ENCODE assay signal across 28 cellular contexts in genomic region chr13:108060111-108060510, GRCh38.
"Had no signal": no experiment of that assay in that cellular context is flagged by ENCODE, and none has a peak within 500 bp of the region (broad histone marks: within the 10 kb centered on the region; RNA-seq: fewer than 3 reads in every experiment).

No MANE protein-coding gene starts in this region.

- DNase-seq: activated CD4-positive, alpha-beta T cell treated with anti-CD3 and anti-CD28 coated beads for 4 hours; activated CD4-positive, alpha-beta T cell treated with anti-CD3 and anti-CD28 coated beads, Interleukin-2, amount 50 U/mL, for 4 hours; activated effector memory CD4-positive, alpha-beta T cell treated with Interleukin-2 at 50 U/mL for 16 hours; activated naive CD4-positive, alpha-beta T cell treated with Interleukin-2 at 50 U/mL for 16 hours; activated naive CD8-positive, alpha-beta T cell treated with anti-CD3 and anti-CD28 coated beads for 36 hours; activated T-cell treated with anti-CD3 and anti-CD28 coated beads for 4 hours; adrenal gland; aorta; effector memory CD8-positive, alpha-beta T cell; head of caudate nucleus; hypothalamus; left cardiac atrium; left ventricle myocardium superior; naive B cell; nucleus accumbens; psoas muscle; stimulated activated CD4-positive, alpha-beta T cell treated with anti-CD3 and anti-CD28 coated beads, Interleukin-1b, Interleukin-23, amount 100 ng/mL, for 48 hours; stimulated activated CD4-positive, alpha-beta T cell treated with anti-CD3 and anti-CD28 coated beads, Interleukin-4, amount 100 ng/mL, for 4 hours; stimulated activated CD8-positive, alpha-beta memory T cell treated with anti-CD3 and anti-CD28 coated beads, Interleukin-4, amount 100 ng/mL, for 48 hours; stimulated activated naive CD8-positive, alpha-beta T cell treated with anti-CD3 and anti-CD28 coated beads, Interleukin-15, amount 100 ng/mL, for 72 hours; tibial artery had no signal

- H3K36me3 ChIP-seq: adrenal gland, gastroesophageal sphincter, right atrium auricular region, tibial artery had no signal

- H3K27me3 ChIP-seq: adrenal gland, gastroesophageal sphincter, right atrium auricular region, tibial artery had no signal

- H3K4me1 Mint-ChIP-seq: activated naive CD8-positive, alpha-beta T cell treated with anti-CD3 and anti-CD28 coated beads for 36 hours; brain; naive B cell; stimulated activated memory B cell treated with anti-CD40 and anti-IgM and Interleukin-4, amounts not matched to agents 10 μg/mL and 1 μg/mL and 100 μg/mL, for 72 hours; stimulated activated naive CD8-positive, alpha-beta T cell treated with anti-CD3 and anti-CD28 coated beads, Interleukin-15, amount 100 ng/mL, for 72 hours had no signal

- H3K27me3 Mint-ChIP-seq: activated naive CD8-positive, alpha-beta T cell treated with anti-CD3 and anti-CD28 coated beads for 36 hours; effector memory CD8-positive, alpha-beta T cell; naive B cell; stimulated activated memory B cell treated with anti-CD40 and anti-IgM and Interleukin-4, amounts not matched to agents 10 μg/mL and 1 μg/mL and 100 μg/mL, for 72 hours; stimulated activated naive CD8-positive, alpha-beta T cell treated with anti-CD3 and anti-CD28 coated beads, Interleukin-15, amount 100 ng/mL, for 72 hours had no signal

- H3K4me1 ChIP-seq: adrenal gland, gastroesophageal sphincter, parathyroid adenoma, psoas muscle, right atrium auricular region, tibial artery had no signal

- H3K27ac ChIP-seq: adrenal gland, coronary artery, gastroesophageal sphincter, parathyroid adenoma, psoas muscle, right atrium auricular region, tibial artery had no signal

- H3K36me3 Mint-ChIP-seq: activated naive CD8-positive, alpha-beta T cell treated with anti-CD3 and anti-CD28 coated beads for 36 hours; brain; stimulated activated memory B cell treated with anti-CD40 and anti-IgM and Interleukin-4, amounts not matched to agents 10 μg/mL and 1 μg/mL and 100 μg/mL, for 72 hours had no signal

- H3K79me2 ChIP-seq: parathyroid adenoma had no signal

- H3K9me3 ChIP-seq: adrenal gland had no signal

- H3K4me3 ChIP-seq: adrenal gland, coronary artery, gastroesophageal sphincter, psoas muscle, right atrium auricular region, smooth muscle cell, tibial artery had no signal

- H2AFZ ChIP-seq: parathyroid adenoma had no signal

- H3K9ac ChIP-seq: parathyroid adenoma had no signal

- ATAC-seq: effector memory CD8-positive, alpha-beta T cell; gastroesophageal sphincter; left cardiac atrium; left ventricle myocardium superior; psoas muscle; stimulated activated memory B cell treated with anti-CD40 and anti-IgM and Interleukin-4, amounts not matched to agents 10 μg/mL and 1 μg/mL and 100 μg/mL, for 72 hours; stimulated activated naive CD8-positive, alpha-beta T cell treated with anti-CD3 and anti-CD28 coated beads, Interleukin-15, amount 100 ng/mL, for 72 hours had no signal

- H3K4me2 ChIP-seq: smooth muscle cell had no signal

- H3K27ac Mint-ChIP-seq: activated naive CD8-positive, alpha-beta T cell treated with anti-CD3 and anti-CD28 coated beads for 36 hours; brain; effector memory CD8-positive, alpha-beta T cell; naive B cell; stimulated activated memory B cell treated with anti-CD40 and anti-IgM and Interleukin-4, amounts not matched to agents 10 μg/mL and 1 μg/mL and 100 μg/mL, for 72 hours; stimulated activated naive CD8-positive, alpha-beta T cell treated with anti-CD3 and anti-CD28 coated beads, Interleukin-15, amount 100 ng/mL, for 72 hours had no signal

- H3K4me3 Mint-ChIP-seq: activated naive CD8-positive, alpha-beta T cell treated with anti-CD3 and anti-CD28 coated beads for 36 hours; brain; effector memory CD8-positive, alpha-beta T cell; naive B cell; stimulated activated memory B cell treated with anti-CD40 and anti-IgM and Interleukin-4, amounts not matched to agents 10 μg/mL and 1 μg/mL and 100 μg/mL, for 72 hours; stimulated activated naive CD8-positive, alpha-beta T cell treated with anti-CD3 and anti-CD28 coated beads, Interleukin-15, amount 100 ng/mL, for 72 hours had no signal
